13 cellular contexts compared by ENCODE assay signal in genomic region chr17:83076930-83077329, GRCh38. TPM values are rescaled to one million over a fixed set of nuclear protein-coding genes. Genes with fewer than 3 reads are reported as not detected.
DNase-seq lines count a peak whose midpoint lies in the region; ATAC-seq and TF ChIP-seq lines count a peak whose summit lies in the region.
"Had no signal": no experiment of that assay in that cellular context is flagged by ENCODE, and none has a peak within 500 bp of the region (broad histone marks: within the 10 kb centered on the region; RNA-seq: fewer than 3 reads in every experiment).

No MANE protein-coding gene starts in this region.

- H3K9me3 ChIP-seq in naive thymus-derived CD4-positive, alpha-beta T cell (ENCODE audit: control insufficient read depth in 2 of 3, low read length in 3 of 3): no peaks in the 10 kb centered on the region
- H3K9me3 ChIP-seq: gastrocnemius medialis, thoracic aorta had no signal

- ATAC-seq in activated naive CD8-positive, alpha-beta T cell treated with anti-CD3 and anti-CD28 coated beads, Interleukin-2, amount 50 U/mL, for 24 hours: no peak
- ATAC-seq in naive thymus-derived CD4-positive, alpha-beta T cell: no peak
- ATAC-seq: gastrocnemius medialis, WTC11 had no signal

- H3K4me3 ChIP-seq in HL-60 (replicated peaks; ENCODE audit: insufficient read depth, low read length) (no peak overlapping the region), H7 (ENCODE audit: insufficient read depth, low read depth, low read length) (no peak overlapping the region)
- H3K4me3 ChIP-seq in naive thymus-derived CD4-positive, alpha-beta T cell (ENCODE audit: low read length): no peak overlapping the region
- H3K4me3 ChIP-seq: gastrocnemius medialis, thoracic aorta had no signal

- H3K27me3 ChIP-seq in HL-60 (ENCODE audit: insufficient read depth, poor library complexity, severe bottlenecking): peaks cover 13% of the 10 kb centered on the region
- no peaks in the 10 kb centered on the region for H3K27me3 ChIP-seq in naive thymus-derived CD4-positive, alpha-beta T cell (ENCODE audit: control insufficient read depth in 2 of 2, insufficient read depth in 2 of 2, low read length in 2 of 2)
- peaks cover 28% of the 10 kb centered on the region for H3K27me3 ChIP-seq in H7 (ENCODE audit: control insufficient read depth, insufficient read depth, low read length)

- H3K36me3 ChIP-seq in naive thymus-derived CD4-positive, alpha-beta T cell (ENCODE audit: control insufficient read depth in 2 of 3, insufficient read depth in 3 of 3, low read length in 3 of 3): no peaks in the 10 kb centered on the region
- no peaks in the 10 kb centered on the region for H3K36me3 ChIP-seq in H7 (replicated peaks; ENCODE audit: control insufficient read depth, insufficient read depth, low read length)
- H3K36me3 ChIP-seq: gastrocnemius medialis, thoracic aorta had no signal

- no peaks in the 10 kb centered on the region for H3K9me3 Mint-ChIP-seq in activated naive CD8-positive, alpha-beta T cell treated with anti-CD3 and anti-CD28 coated beads, Interleukin-2, amount 50 U/mL, for 24 hours
- no peaks in the 10 kb centered on the region for H3K9me3 Mint-ChIP-seq in naive thymus-derived CD4-positive, alpha-beta T cell
- H3K9me3 Mint-ChIP-seq: WTC11 had no signal

- TF ChIP-seq CTCF in HL-60 (IDR thresholded peaks at IDR 0.05; ENCODE audit: insufficient read depth, low read length): peak; percentile 3

- DNase-seq in DMS53 (lab: John Stamatoyannopoulos, UW) (peak; percentile 67), DMS53 treated with DMSO at 0.1 percent for 48 hours (lab: John Stamatoyannopoulos, UW; ENCODE audit: unreplicated experiment) (no peak), HL-60 (ENCODE audit: low read depth in 1 of 2, low spot score in 1 of 2) (peak in 1 of 2 experiments; percentile 46), H7 (no peak), activated gamma-delta T cell treated with Interleukin-2 at 50 U/mL for 16 hours (no peak)
- peak; percentile 27 for DNase-seq in activated naive CD8-positive, alpha-beta T cell treated with anti-CD3 and anti-CD28 coated beads, Interleukin-2, amount 50 U/mL, for 24 hours
- DNase-seq in naive thymus-derived CD4-positive, alpha-beta T cell: no peak
- no peak for DNase-seq in activated CD4-positive, CD25-positive, alpha-beta regulatory T cell treated with anti-CD3 and anti-CD28 coated beads, Interleukin-2, amount 50 U/mL, for 72 hours
- DNase-seq: anterior cingulate cortex, gastrocnemius medialis, NCI-H69 had no signal

- no peak overlapping the region for H3K27ac Mint-ChIP-seq in activated naive CD8-positive, alpha-beta T cell treated with anti-CD3 and anti-CD28 coated beads, Interleukin-2, amount 50 U/mL, for 24 hours
- peak overlapping the region in 3 of 9 donors; percentile 27 to 64 (median 37) for H3K27ac Mint-ChIP-seq in naive thymus-derived CD4-positive, alpha-beta T cell
- H3K27ac Mint-ChIP-seq: WTC11 had no signal

- peaks cover 4 to 5% of the 10 kb centered on the region in 2 donors for H3K4me1 ChIP-seq in naive thymus-derived CD4-positive, alpha-beta T cell (ENCODE audit: control insufficient read depth in 2 of 2, insufficient read depth in 2 of 2, low read length in 2 of 2)

- H3K4me1 Mint-ChIP-seq in activated naive CD8-positive, alpha-beta T cell treated with anti-CD3 and anti-CD28 coated beads, Interleukin-2, amount 50 U/mL, for 24 hours: peaks cover 8% of the 10 kb centered on the region
- peaks cover 4 to 11% (median 6%) of the 10 kb centered on the region in 7 donors for H3K4me1 Mint-ChIP-seq in naive thymus-derived CD4-positive, alpha-beta T cell

- H3K27me3 Mint-ChIP-seq in activated naive CD8-positive, alpha-beta T cell treated with anti-CD3 and anti-CD28 coated beads, Interleukin-2, amount 50 U/mL, for 24 hours: peaks cover 13% of the 10 kb centered on the region
- H3K27me3 Mint-ChIP-seq in naive thymus-derived CD4-positive, alpha-beta T cell: peaks cover 0 to 30% (median 5%) of the 10 kb centered on the region in 5 donors

- intact Hi-C loops in naive thymus-derived CD4-positive, alpha-beta T cell (cut with micrococcal nuclease): no loop called here

- no peak overlapping the region for H3K27ac ChIP-seq in HL-60 (replicated peaks)
- H3K27ac ChIP-seq in naive thymus-derived CD4-positive, alpha-beta T cell (ENCODE audit: low read depth, low read length): no peak overlapping the region
- H3K27ac ChIP-seq: gastrocnemius medialis, thoracic aorta had no signal

- H3K4me3 Mint-ChIP-seq in activated naive CD8-positive, alpha-beta T cell treated with anti-CD3 and anti-CD28 coated beads, Interleukin-2, amount 50 U/mL, for 24 hours: peak overlapping the region; percentile 13
- H3K4me3 Mint-ChIP-seq in naive thymus-derived CD4-positive, alpha-beta T cell: peak overlapping the region in 6 of 10 donors; percentile 3 to 72 (median 46)

- POLR2A ChIA-PET in naive thymus-derived CD4-positive, alpha-beta T cell (lab: Charles Lee): no interaction called here

- CTCF ChIA-PET in naive thymus-derived CD4-positive, alpha-beta T cell (lab: Charles Lee): no interaction called here

- no peaks in the 10 kb centered on the region for H3K36me3 Mint-ChIP-seq in activated naive CD8-positive, alpha-beta T cell treated with anti-CD3 and anti-CD28 coated beads, Interleukin-2, amount 50 U/mL, for 24 hours (ENCODE audit: low read depth)
- no peaks in the 10 kb centered on the region for H3K36me3 Mint-ChIP-seq in naive thymus-derived CD4-positive, alpha-beta T cell
- H3K36me3 Mint-ChIP-seq: WTC11 had no signal

RNA-seq across cellular contexts. Expression of gene METRNL, which starts 2.5 kb away (rescaled TPM):
- 100 to 1,000 TPM in 1 of 5 experiments, 10 to 100 TPM in 2, 1 to 10 TPM in 2; 1.0 to 147 (median 10.3) TPM for total RNA-seq in naive thymus-derived CD4-positive, alpha-beta T cell
- polyA plus RNA-seq in naive thymus-derived CD4-positive, alpha-beta T cell: not detected
- 26.6 and 32.0 TPM in 2 replicates for total RNA-seq in H7 (2014; rRNA removed; shearing (Covaris generic))

Comparison
In these comparisons a context has a peak if more than half of its experiments do, and no peak if none do; other contexts are left out.
1. DNase-seq: peak in DMS53 (single experiment) and activated naive CD8-positive, alpha-beta T cell treated with anti-CD3 and anti-CD28 coated beads, Interleukin-2, amount 50 U/mL, for 24 hours (single experiment); none in DMS53 treated with DMSO at 0.1 percent for 48 hours (single experiment), naive thymus-derived CD4-positive, alpha-beta T cell (0 of 9), H7 (single experiment), activated gamma-delta T cell treated with Interleukin-2 at 50 U/mL for 16 hours (single experiment) and activated CD4-positive, CD25-positive, alpha-beta regulatory T cell treated with anti-CD3 and anti-CD28 coated beads, Interleukin-2, amount 50 U/mL, for 72 hours (single experiment).